Comparison of ENCODE assay signal across 8 cellular contexts in genomic region chr2:171688129-171688465, GRCh38. TPM values are rescaled to one million over a fixed set of nuclear protein-coding genes. Genes with fewer than 3 reads are reported as not detected.
DNase-seq lines count a peak whose midpoint lies in the region; ATAC-seq and TF ChIP-seq lines count a peak whose summit lies in the region.

No MANE protein-coding gene starts in this region.

- no peaks in the 10 kb centered on the region for H3K9me3 Mint-ChIP-seq in HFFc6

- no peaks in the 10 kb centered on the region for H3K4me1 ChIP-seq in foreskin keratinocyte

- H3K4me1 Mint-ChIP-seq in HFFc6 (ENCODE audit: low read depth): peaks cover 26% of the 10 kb centered on the region
- H3K4me1 Mint-ChIP-seq in T-helper 17 cell: peaks cover 19% of the 10 kb centered on the region

- H3K4me3 ChIP-seq in GM12865 (ENCODE audit: low read depth, low read length): peak overlapping the region; percentile 89

- no peak for TF ChIP-seq CTCF in GM12865 (IDR thresholded peaks at IDR 0.05; ENCODE audit: insufficient read depth, low read depth, low read length, missing control alignments)
- no peak for TF ChIP-seq CTCF in HFFc6 (IDR thresholded peaks at IDR 0.05)
- TF ChIP-seq CTCF in foreskin keratinocyte (conservative IDR thresholded peaks at IDR 0.05): no peak

- DNase-seq in GM12865 (ENCODE audit: low read depth) (no peak), HFFc6 (peak; percentile 37), T-helper 17 cell (no peak), foreskin keratinocyte (no peak), renal cortical epithelial cell (ENCODE audit: low read depth) (peak; percentile 29), NCI-H2081 treated with DMSO at 0.1 percent for 48 hours (lab: John Stamatoyannopoulos, UW) (no peak), GF-D8 (lab: John Stamatoyannopoulos, UW) (no peak), NCI-H1417 treated with DMSO at 0.1 percent for 48 hours (lab: John Stamatoyannopoulos, UW) (no peak)

- no peaks in the 10 kb centered on the region for H3K9me3 ChIP-seq in T-helper 17 cell (ENCODE audit: control insufficient read depth, low read length, poor library complexity, severe bottlenecking)

- ATAC-seq in T-helper 17 cell: peak; percentile 52
- ATAC-seq in foreskin keratinocyte: peak; percentile 8

- H3K36me3 Mint-ChIP-seq in HFFc6 (ENCODE audit: low read depth) (peaks cover 18% of the 10 kb centered on the region), T-helper 17 cell (ENCODE audit: low read depth) (peaks cover 2% of the 10 kb centered on the region)

- peak overlapping the region; percentile 66 for H3K27ac ChIP-seq in foreskin keratinocyte

- peak overlapping the region; percentile 97 for H3K4me3 Mint-ChIP-seq in HFFc6
- H3K4me3 Mint-ChIP-seq in T-helper 17 cell: peak overlapping the region; percentile 94

- H3K27me3 ChIP-seq in foreskin keratinocyte: no peaks in the 10 kb centered on the region

- H3K27ac Mint-ChIP-seq in HFFc6: peak overlapping the region; percentile 98
- peak overlapping the region; percentile 90 for H3K27ac Mint-ChIP-seq in T-helper 17 cell

- peaks cover 4% of the 10 kb centered on the region; the same call in 1 of the 2 replicates for H3K27me3 Mint-ChIP-seq in HFFc6 (ENCODE audit: insufficient read depth)
- H3K27me3 Mint-ChIP-seq in T-helper 17 cell: peaks cover 4% of the 10 kb centered on the region

RNA-seq across cellular contexts. Expression of gene DYNC1I2, which starts 0.8 kb away (rescaled TPM):
- 100 to 1,000 TPM in 5 of 6 experiments, 10 to 100 TPM in 1; 98.1 to 111 (median 105) TPM for total RNA-seq in HFFc6 (2021; fragmentation: NEBNext Ultra II Directional; extraction: Animal tissue kit (Norgen Biotek cat#: 25700))
- total RNA-seq in T-helper 17 cell (10 to 100 TPM; 23.2 to 27.3 TPM), foreskin keratinocyte (124 and 140 TPM in 2 replicates), renal cortical epithelial cell (222 and 280 TPM in 2 replicates)
- 82.7 and 83.9 TPM in 2 replicates for polyA plus RNA-seq in foreskin keratinocyte

Comparison
In these comparisons a context has a peak if more than half of its experiments do, and no peak if none do; other contexts are left out.
1. DNase-seq: peak in HFFc6 (single experiment) and renal cortical epithelial cell (single experiment); none in GM12865 (single experiment), T-helper 17 cell (0 of 3), foreskin keratinocyte (0 of 2), NCI-H2081 treated with DMSO at 0.1 percent for 48 hours (single experiment), GF-D8 (single experiment) and NCI-H1417 treated with DMSO at 0.1 percent for 48 hours (single experiment).